ENCODE assay signal across 21 cellular contexts in genomic region chr4:150973626-150974250, GRCh38. TPM values are rescaled to one million over a fixed set of nuclear protein-coding genes. Genes with fewer than 3 reads are reported as not detected.
DNase-seq lines count a peak whose midpoint lies in the region; FAIRE-seq and TF ChIP-seq lines count a peak whose summit lies in the region.
"Had no signal": no experiment of that assay in that cellular context is flagged by ENCODE, and none has a peak within 500 bp of the region (broad histone marks: within the 10 kb centered on the region; RNA-seq: fewer than 3 reads in every experiment).

No MANE protein-coding gene starts in this region.

- H2AFZ ChIP-seq in KMS-11 (ENCODE audit: low read depth) (no peak overlapping the region), astrocyte (ENCODE audit: low read depth, low read length) (no peak overlapping the region)

- H3K9me3 Mint-ChIP-seq in astrocyte (ENCODE audit: unreplicated experiment): peaks cover 4% of the 10 kb centered on the region

- H3K36me3 ChIP-seq in KMS-11 (ENCODE audit: insufficient read depth) (no peaks in the 10 kb centered on the region), astrocyte (ENCODE audit: insufficient read depth, low read length) (no peaks in the 10 kb centered on the region)
- H3K36me3 ChIP-seq: cardiac muscle cell, transverse colon had no signal

- H3K4me3 ChIP-seq in KMS-11 (IDR thresholded peaks at IDR 0.05; ENCODE audit: insufficient read depth, low read depth, low read length) (no peak overlapping the region), astrocyte (ENCODE audit: insufficient read depth, low read depth, low read length) (no peak overlapping the region)
- H3K4me3 ChIP-seq: cardiac muscle cell, transverse colon had no signal

- peaks cover 49% of the 10 kb centered on the region for H3K4me1 ChIP-seq in KMS-11 (ENCODE audit: low read depth, poor library complexity, severe bottlenecking)
- H3K4me1 ChIP-seq in astrocyte (ENCODE audit: insufficient read depth, low read length): no peaks in the 10 kb centered on the region

- H3K36me3 Mint-ChIP-seq in astrocyte (ENCODE audit: low read depth, unreplicated experiment): peaks cover 3% of the 10 kb centered on the region

- TF ChIP-seq CTCF in KMS-11 (conservative IDR thresholded peaks at IDR 0.05; ENCODE audit: low read depth, low read length) (no peak), astrocyte (IDR thresholded peaks at IDR 0.05; ENCODE audit: insufficient read depth, low read depth, low read length) (no peak)

- no peaks in the 10 kb centered on the region for H3K9me3 ChIP-seq in astrocyte (ENCODE audit: insufficient read depth, low read depth, low read length)
- H3K9me3 ChIP-seq: SK-N-SH, transverse colon had no signal

- H3K9ac ChIP-seq in KMS-11 (no peak overlapping the region), astrocyte (ENCODE audit: low read length) (no peak overlapping the region)
- H3K9ac ChIP-seq: SK-N-SH had no signal

- no peaks in the 10 kb centered on the region for H3K4me1 Mint-ChIP-seq in astrocyte (ENCODE audit: low read depth, unreplicated experiment)

- H3K79me2 ChIP-seq in KMS-11 (ENCODE audit: insufficient read depth, low read depth): peaks cover 5% of the 10 kb centered on the region; the same call in 1 of the 2 replicates
- H3K79me2 ChIP-seq in astrocyte (ENCODE audit: insufficient read depth, low read length): peaks cover 17% of the 10 kb centered on the region

- H3K27me3 Mint-ChIP-seq in astrocyte (ENCODE audit: low read depth, unreplicated experiment): no peaks in the 10 kb centered on the region
- H3K27me3 Mint-ChIP-seq: progenitor cell of endocrine pancreas; stimulated activated naive CD8-positive, alpha-beta T cell treated with anti-CD3 and anti-CD28 coated beads, Interleukin-15, amount 100 ng/mL, for 72 hours had no signal

- H3K27me3 ChIP-seq in KMS-11 (ENCODE audit: insufficient read depth, low read depth): no peaks in the 10 kb centered on the region
- H3K27me3 ChIP-seq in astrocyte (ENCODE audit: insufficient read depth, low read length): no peaks in the 10 kb centered on the region
- H3K27me3 ChIP-seq: cardiac muscle cell, transverse colon had no signal

- H3K4me2 ChIP-seq in KMS-11 (peak overlapping the region; percentile 75; the same call in 1 of the 2 replicates), astrocyte (ENCODE audit: low read length) (no peak overlapping the region)
- H3K4me2 ChIP-seq: SK-N-SH had no signal

- FAIRE-seq in GM12891 (lab: Jason Lieb, UNC): peak; percentile 64
- no peak for FAIRE-seq in astrocyte (lab: Jason Lieb, UNC)
- FAIRE-seq: kidney had no signal

- peaks cover 7% of the 10 kb centered on the region; the same call in 1 of the 2 replicates for H4K20me1 ChIP-seq in KMS-11 (ENCODE audit: insufficient read depth)
- peaks cover 7% of the 10 kb centered on the region for H4K20me1 ChIP-seq in astrocyte (ENCODE audit: insufficient read depth, low read length)

- H3K4me3 Mint-ChIP-seq in astrocyte (ENCODE audit: unreplicated experiment): no peak overlapping the region
- H3K4me3 Mint-ChIP-seq: neural crest cell; stimulated activated naive CD8-positive, alpha-beta T cell treated with anti-CD3 and anti-CD28 coated beads, Interleukin-15, amount 100 ng/mL, for 72 hours had no signal

- no peak for DNase-seq in GM12891 (ENCODE audit: insufficient read length, low spot score)
- peak; percentile 16 for DNase-seq in astrocyte (ENCODE audit: low read depth)
- peak; percentile 22 for DNase-seq in renal cortical epithelial cell (ENCODE audit: low read depth)
- no peak for DNase-seq in ecto neural progenitor cell (ENCODE audit: low spot score)
- no peak for DNase-seq in activated T-cell treated with anti-CD3 and anti-CD28 coated beads, Interleukin-2, amount 50 U/mL, for 48 hours
- DNase-seq in NCI-H128 (lab: John Stamatoyannopoulos, UW; ENCODE audit: unreplicated experiment): no peak
- DNase-seq: activated CD4-positive, alpha-beta T cell treated with anti-CD3 and anti-CD28 coated beads, Interleukin-2, amount 50 U/mL, for 48 hours; amniotic stem cell; dermis blood vessel endothelial cell; foreskin melanocyte; kidney; NCI-H187 treated with DMSO at 0.1 percent for 48 hours; NCI-H446; SK-N-SH; stimulated activated CD4-positive, alpha-beta T cell treated with anti-CD3 and anti-CD28 coated beads, Interleukin-2, amount 100 ng/mL, for 24 hours; stimulated activated naive CD8-positive, alpha-beta T cell treated with anti-CD3 and anti-CD28 coated beads, Interleukin-15, amount 100 ng/mL, for 72 hours; transverse colon had no signal

- TF ChIP-seq POLR2A in GM12891 (IDR thresholded peaks at IDR 0.05; ENCODE audit: low read depth, low read length): no peak

- H3K27ac ChIP-seq in KMS-11 (no peak overlapping the region), astrocyte (ENCODE audit: low read depth, low read length) (no peak overlapping the region)
- H3K27ac ChIP-seq: cardiac muscle cell had no signal

- no peak overlapping the region for H3K27ac Mint-ChIP-seq in astrocyte (ENCODE audit: unreplicated experiment)
- H3K27ac Mint-ChIP-seq: stimulated activated naive CD8-positive, alpha-beta T cell treated with anti-CD3 and anti-CD28 coated beads, Interleukin-15, amount 100 ng/mL, for 72 hours had no signal

TF ChIP-seq in GM12891, 5 proteins besides CTCF, POLR2A, EP300 and RAD21:
- TF ChIP-seq TAF1 (IDR thresholded peaks at IDR 0.05; ENCODE audit: low read depth, low read length) (no peak), POLR2AphosphoS5 (IDR thresholded peaks at IDR 0.05; ENCODE audit: low read depth, low read length) (no peak), PAX5 (IDR thresholded peaks at IDR 0.05; ENCODE audit: insufficient read depth, low read length, severe bottlenecking) (no peak), SPI1 (IDR thresholded peaks at IDR 0.05; ENCODE audit: low read depth, low read length) (no peak), POU2F2 (IDR thresholded peaks at IDR 0.05; ENCODE audit: low read depth, low read length) (no peak)

RNA-seq across cellular contexts. Expression of gene LRBA, which starts 41.3 kb away (rescaled TPM):
- 41.6 TPM for polyA plus RNA-seq in GM12891 (2012; ENCODE audit: low read depth, missing spikeins)
- total RNA-seq in astrocyte (24.2 and 25.3 TPM in 2 replicates), renal cortical epithelial cell (93.1 and 119 TPM in 2 replicates)

Comparison
In these comparisons a context has a peak if more than half of its experiments do, and no peak if none do; other contexts are left out.
1. DNase-seq: peak in astrocyte (single experiment) and renal cortical epithelial cell (single experiment); none in GM12891 (single experiment), ecto neural progenitor cell (single experiment), activated T-cell treated with anti-CD3 and anti-CD28 coated beads, Interleukin-2, amount 50 U/mL, for 48 hours (0 of 2) and NCI-H128 (single experiment).